ENCODE assay signal across 1 cellular context in the genomic region with DNA sequence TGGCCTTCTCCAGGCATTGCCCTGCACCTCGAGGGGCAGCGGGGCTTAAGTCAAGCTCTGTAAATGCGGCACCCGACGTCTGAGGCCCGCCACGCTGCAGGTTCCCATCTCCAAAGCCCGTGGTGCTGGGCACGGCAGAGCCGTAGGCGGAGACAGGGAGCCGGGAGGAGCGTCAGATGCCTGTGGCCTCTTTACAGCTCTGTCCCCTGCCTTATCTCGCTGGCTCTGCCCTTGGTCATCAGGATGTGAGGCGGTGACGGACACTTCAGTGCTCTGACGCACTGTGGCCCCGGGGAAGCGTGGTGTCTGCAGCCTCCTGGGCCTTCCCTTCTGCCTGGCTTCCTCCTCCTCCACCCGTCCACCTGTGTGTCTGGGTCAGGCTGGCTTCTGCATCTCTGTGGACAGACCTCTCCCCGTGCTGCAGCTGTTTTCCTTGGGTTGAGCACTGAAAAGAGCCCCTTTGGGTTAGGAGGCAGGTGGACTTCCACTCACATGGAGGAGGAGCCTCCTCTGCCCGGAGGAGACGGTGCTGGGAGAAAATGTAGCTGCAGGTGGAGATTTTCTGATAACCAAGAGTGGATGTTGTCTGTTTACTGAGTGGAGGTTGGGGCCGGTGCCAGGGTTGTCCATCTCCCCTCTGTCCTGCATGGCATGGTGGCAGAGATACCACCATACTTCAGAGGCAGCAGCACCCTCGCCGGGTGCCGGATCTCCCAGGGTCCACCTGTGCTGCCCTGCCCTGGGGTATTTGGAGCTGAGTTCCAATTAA.
TF ChIP-seq lines count a peak whose summit lies in the region.

No MANE protein-coding gene starts in this region.

TF ChIP-seq in GM23338, 12 proteins besides CTCF, POLR2A, EP300 and RAD21:
- TF ChIP-seq, protein P1, sequence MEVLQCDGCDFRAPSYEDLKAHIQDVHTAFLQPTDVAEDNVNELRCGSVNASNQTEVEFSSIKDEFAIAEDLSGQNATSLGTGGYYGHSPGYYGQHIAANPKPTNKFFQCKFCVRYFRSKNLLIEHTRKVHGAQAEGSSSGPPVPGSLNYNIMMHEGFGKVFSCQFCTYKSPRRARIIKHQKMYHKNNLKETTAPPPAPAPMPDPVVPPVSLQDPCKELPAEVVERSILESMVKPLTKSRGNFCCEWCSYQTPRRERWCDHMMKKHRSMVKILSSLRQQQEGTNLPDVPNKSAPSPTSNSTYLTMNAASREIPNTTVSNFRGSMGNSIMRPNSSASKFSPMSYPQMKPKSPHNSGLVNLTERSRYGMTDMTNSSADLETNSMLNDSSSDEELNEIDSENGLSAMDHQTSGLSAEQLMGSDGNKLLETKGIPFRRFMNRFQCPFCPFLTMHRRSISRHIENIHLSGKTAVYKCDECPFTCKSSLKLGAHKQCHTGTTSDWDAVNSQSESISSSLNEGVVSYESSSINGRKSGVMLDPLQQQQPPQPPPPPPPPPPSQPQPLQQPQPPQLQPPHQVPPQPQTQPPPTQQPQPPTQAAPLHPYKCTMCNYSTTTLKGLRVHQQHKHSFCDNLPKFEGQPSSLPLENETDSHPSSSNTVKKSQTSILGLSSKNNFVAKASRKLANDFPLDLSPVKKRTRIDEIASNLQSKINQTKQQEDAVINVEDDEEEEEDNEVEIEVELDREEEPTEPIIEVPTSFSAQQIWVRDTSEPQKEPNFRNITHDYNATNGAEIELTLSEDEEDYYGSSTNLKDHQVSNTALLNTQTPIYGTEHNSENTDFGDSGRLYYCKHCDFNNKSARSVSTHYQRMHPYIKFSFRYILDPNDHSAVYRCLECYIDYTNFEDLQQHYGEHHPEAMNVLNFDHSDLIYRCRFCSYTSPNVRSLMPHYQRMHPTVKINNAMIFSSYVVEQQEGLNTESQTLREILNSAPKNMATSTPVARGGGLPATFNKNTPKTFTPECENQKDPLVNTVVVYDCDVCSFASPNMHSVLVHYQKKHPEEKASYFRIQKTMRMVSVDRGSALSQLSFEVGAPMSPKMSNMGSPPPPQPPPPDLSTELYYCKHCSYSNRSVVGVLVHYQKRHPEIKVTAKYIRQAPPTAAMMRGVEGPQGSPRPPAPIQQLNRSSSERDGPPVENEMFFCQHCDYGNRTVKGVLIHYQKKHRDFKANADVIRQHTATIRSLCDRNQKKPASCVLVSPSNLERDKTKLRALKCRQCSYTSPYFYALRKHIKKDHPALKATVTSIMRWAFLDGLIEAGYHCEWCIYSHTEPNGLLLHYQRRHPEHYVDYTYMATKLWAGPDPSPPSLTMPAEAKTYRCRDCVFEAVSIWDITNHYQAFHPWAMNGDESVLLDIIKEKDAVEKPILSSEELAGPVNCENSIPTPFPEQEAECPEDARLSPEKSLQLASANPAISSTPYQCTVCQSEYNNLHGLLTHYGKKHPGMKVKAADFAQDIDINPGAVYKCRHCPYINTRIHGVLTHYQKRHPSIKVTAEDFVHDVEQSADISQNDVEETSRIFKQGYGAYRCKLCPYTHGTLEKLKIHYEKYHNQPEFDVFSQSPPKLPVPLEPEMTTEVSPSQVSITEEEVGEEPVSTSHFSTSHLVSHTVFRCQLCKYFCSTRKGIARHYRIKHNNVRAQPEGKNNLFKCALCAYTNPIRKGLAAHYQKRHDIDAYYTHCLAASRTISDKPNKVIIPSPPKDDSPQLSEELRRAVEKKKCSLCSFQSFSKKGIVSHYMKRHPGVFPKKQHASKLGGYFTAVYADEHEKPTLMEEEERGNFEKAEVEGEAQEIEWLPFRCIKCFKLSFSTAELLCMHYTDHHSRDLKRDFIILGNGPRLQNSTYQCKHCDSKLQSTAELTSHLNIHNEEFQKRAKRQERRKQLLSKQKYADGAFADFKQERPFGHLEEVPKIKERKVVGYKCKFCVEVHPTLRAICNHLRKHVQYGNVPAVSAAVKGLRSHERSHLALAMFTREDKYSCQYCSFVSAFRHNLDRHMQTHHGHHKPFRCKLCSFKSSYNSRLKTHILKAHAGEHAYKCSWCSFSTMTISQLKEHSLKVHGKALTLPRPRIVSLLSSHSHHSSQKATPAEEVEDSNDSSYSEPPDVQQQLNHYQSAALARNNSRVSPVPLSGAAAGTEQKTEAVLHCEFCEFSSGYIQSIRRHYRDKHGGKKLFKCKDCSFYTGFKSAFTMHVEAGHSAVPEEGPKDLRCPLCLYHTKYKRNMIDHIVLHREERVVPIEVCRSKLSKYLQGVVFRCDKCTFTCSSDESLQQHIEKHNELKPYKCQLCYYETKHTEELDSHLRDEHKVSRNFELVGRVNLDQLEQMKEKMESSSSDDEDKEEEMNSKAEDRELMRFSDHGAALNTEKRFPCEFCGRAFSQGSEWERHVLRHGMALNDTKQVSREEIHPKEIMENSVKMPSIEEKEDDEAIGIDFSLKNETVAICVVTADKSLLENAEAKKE (CRISPR knock-in tag; IDR thresholded peaks at IDR 0.05): no peak
- TF ChIP-seq STAT1 (IDR thresholded peaks at IDR 0.05; ENCODE audit: unreplicated experiment): no peak
- no peak for TF ChIP-seq EZH2 (IDR thresholded peaks at IDR 0.05; ENCODE audit: low read depth, unreplicated experiment)
- no peak for TF ChIP-seq ZNF114 (CRISPR knock-in tag; IDR thresholded peaks at IDR 0.05)
- TF ChIP-seq, protein P2, sequence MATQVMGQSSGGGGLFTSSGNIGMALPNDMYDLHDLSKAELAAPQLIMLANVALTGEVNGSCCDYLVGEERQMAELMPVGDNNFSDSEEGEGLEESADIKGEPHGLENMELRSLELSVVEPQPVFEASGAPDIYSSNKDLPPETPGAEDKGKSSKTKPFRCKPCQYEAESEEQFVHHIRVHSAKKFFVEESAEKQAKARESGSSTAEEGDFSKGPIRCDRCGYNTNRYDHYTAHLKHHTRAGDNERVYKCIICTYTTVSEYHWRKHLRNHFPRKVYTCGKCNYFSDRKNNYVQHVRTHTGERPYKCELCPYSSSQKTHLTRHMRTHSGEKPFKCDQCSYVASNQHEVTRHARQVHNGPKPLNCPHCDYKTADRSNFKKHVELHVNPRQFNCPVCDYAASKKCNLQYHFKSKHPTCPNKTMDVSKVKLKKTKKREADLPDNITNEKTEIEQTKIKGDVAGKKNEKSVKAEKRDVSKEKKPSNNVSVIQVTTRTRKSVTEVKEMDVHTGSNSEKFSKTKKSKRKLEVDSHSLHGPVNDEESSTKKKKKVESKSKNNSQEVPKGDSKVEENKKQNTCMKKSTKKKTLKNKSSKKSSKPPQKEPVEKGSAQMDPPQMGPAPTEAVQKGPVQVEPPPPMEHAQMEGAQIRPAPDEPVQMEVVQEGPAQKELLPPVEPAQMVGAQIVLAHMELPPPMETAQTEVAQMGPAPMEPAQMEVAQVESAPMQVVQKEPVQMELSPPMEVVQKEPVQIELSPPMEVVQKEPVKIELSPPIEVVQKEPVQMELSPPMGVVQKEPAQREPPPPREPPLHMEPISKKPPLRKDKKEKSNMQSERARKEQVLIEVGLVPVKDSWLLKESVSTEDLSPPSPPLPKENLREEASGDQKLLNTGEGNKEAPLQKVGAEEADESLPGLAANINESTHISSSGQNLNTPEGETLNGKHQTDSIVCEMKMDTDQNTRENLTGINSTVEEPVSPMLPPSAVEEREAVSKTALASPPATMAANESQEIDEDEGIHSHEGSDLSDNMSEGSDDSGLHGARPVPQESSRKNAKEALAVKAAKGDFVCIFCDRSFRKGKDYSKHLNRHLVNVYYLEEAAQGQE (IDR thresholded peaks at IDR 0.05; ENCODE audit: unreplicated experiment): no peak
- TF ChIP-seq EZH2phosphoT487 (IDR thresholded peaks at IDR 0.05; ENCODE audit: unreplicated experiment): no peak
- TF ChIP-seq, protein P3, sequence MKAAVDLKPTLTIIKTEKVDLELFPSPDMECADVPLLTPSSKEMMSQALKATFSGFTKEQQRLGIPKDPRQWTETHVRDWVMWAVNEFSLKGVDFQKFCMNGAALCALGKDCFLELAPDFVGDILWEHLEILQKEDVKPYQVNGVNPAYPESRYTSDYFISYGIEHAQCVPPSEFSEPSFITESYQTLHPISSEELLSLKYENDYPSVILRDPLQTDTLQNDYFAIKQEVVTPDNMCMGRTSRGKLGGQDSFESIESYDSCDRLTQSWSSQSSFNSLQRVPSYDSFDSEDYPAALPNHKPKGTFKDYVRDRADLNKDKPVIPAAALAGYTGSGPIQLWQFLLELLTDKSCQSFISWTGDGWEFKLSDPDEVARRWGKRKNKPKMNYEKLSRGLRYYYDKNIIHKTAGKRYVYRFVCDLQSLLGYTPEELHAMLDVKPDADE (IDR thresholded peaks at IDR 0.05): no peak
- no peak for TF ChIP-seq CREB1 (CRISPR knock-in tag; IDR thresholded peaks at IDR 0.05; ENCODE audit: low read depth)
- TF ChIP-seq ZNF331 (CRISPR knock-in tag; IDR thresholded peaks at IDR 0.05; ENCODE audit: low read depth): no peak
- no peak for TF ChIP-seq POLR2AphosphoS5 (IDR thresholded peaks at IDR 0.05; ENCODE audit: low read depth)
- no peak for TF ChIP-seq JUNB (IDR thresholded peaks at IDR 0.05; ENCODE audit: unreplicated experiment)
- no peak for TF ChIP-seq NANOG (IDR thresholded peaks at IDR 0.05; ENCODE audit: borderline replicate concordance)
